Comparison of ENCODE assay signal across 17 cellular contexts in genomic region chr19:57935731-57936130, GRCh38. TPM values are rescaled to one million over a fixed set of nuclear protein-coding genes. Genes with fewer than 3 reads are reported as not detected.
DNase-seq lines count a peak whose midpoint lies in the region; ATAC-seq lines count a peak whose summit lies in the region.
"Had no signal": no experiment of that assay in that cellular context is flagged by ENCODE, and none has a peak within 500 bp of the region (broad histone marks: within the 10 kb centered on the region; RNA-seq: fewer than 3 reads in every experiment).

No MANE protein-coding gene starts in this region.

- H3K36me3 ChIP-seq in muscle layer of duodenum (ENCODE audit: control insufficient read depth in 1 of 2, insufficient read depth in 2 of 2, low read length in 2 of 2): peaks cover under 1 to 48% of the 10 kb centered on the region in 2 donors

- peaks cover 66% of the 10 kb centered on the region for H3K36me3 Mint-ChIP-seq in activated CD4-positive, alpha-beta T cell treated with anti-CD3 and anti-CD28 coated beads, Interleukin-2, amount 10 ng/mL, durations not matched to agents 7 days and 5 days (ENCODE audit: low read depth)

- peak overlapping the region; percentile 84 for H3K4me3 Mint-ChIP-seq in activated CD4-positive, alpha-beta T cell treated with anti-CD3 and anti-CD28 coated beads, Interleukin-2, amount 10 ng/mL, durations not matched to agents 7 days and 5 days

- peaks cover 13% of the 10 kb centered on the region for H3K4me1 Mint-ChIP-seq in activated CD4-positive, alpha-beta T cell treated with anti-CD3 and anti-CD28 coated beads, Interleukin-2, amount 10 ng/mL, durations not matched to agents 7 days and 5 days

- no peak for ATAC-seq in GM19395 (IDR thresholded peaks at IDR 0.05; ENCODE audit: unreplicated experiment)
- ATAC-seq: SK-N-SH treated with all-trans-retinoic acid at 6 μM for 48 hours had no signal

- H3K27ac Mint-ChIP-seq in activated CD4-positive, alpha-beta T cell treated with anti-CD3 and anti-CD28 coated beads, Interleukin-2, amount 10 ng/mL, durations not matched to agents 7 days and 5 days: peak overlapping the region; percentile 93

- peaks cover 52% of the 10 kb centered on the region for H3K9me3 Mint-ChIP-seq in activated CD4-positive, alpha-beta T cell treated with anti-CD3 and anti-CD28 coated beads, Interleukin-2, amount 10 ng/mL, durations not matched to agents 7 days and 5 days

- peaks cover 0 to 7% of the 10 kb centered on the region in 2 donors for H3K4me1 ChIP-seq in muscle layer of duodenum (ENCODE audit: control insufficient read depth in 1 of 2, insufficient read depth in 2 of 2, low read length in 2 of 2)

- no peaks in the 10 kb centered on the region for H3K27me3 Mint-ChIP-seq in activated CD4-positive, alpha-beta T cell treated with anti-CD3 and anti-CD28 coated beads, Interleukin-2, amount 10 ng/mL, durations not matched to agents 7 days and 5 days

- CTCF ChIA-PET in activated CD4-positive, alpha-beta T cell treated with anti-CD3 and anti-CD28 coated beads, Interleukin-2, amount 10 ng/mL, durations not matched to agents 7 days and 5 days (lab: Charles Lee): no interaction called here

- no peak for DNase-seq in activated CD4-positive, alpha-beta T cell treated with anti-CD3 and anti-CD28 coated beads, Interleukin-2, amount 10 ng/mL, durations not matched to agents 7 days and 5 days
- DNase-seq in activated CD4-positive, alpha-beta T cell treated with anti-CD3 and anti-CD28 coated beads for 1 hour: no peak
- DNase-seq in substantia nigra (lab: John Stamatoyannopoulos, UW) (peak in 6 of 49 donors; percentile 3 to 35 (median 17)), GM03348 (ENCODE audit: low spot score) (no peak), HuH-7.5 (ENCODE audit: low spot score) (no peak)
- DNase-seq: 8988T, Karpas-422 had no signal

- H3K9me3 ChIP-seq in muscle layer of duodenum (ENCODE audit: control insufficient read depth in 1 of 2, low read length in 2 of 2): peaks cover 9 to 36% of the 10 kb centered on the region in 2 donors

- peak overlapping the region; percentile 75 to 78 for H3K4me3 ChIP-seq in muscle layer of duodenum (ENCODE audit: low read depth in 1 of 2, low read length in 2 of 2)

- POLR2A ChIA-PET in activated CD4-positive, alpha-beta T cell treated with anti-CD3 and anti-CD28 coated beads, Interleukin-2, amount 10 ng/mL, durations not matched to agents 7 days and 5 days (lab: Charles Lee): no interaction called here

- H3K27me3 ChIP-seq in muscle layer of duodenum (ENCODE audit: low read depth, low read length): no peaks in the 10 kb centered on the region
- H3K27me3 ChIP-seq: spleen, stomach had no signal

- H3K27ac ChIP-seq in cingulate gyrus (ENCODE audit: low read depth, low read length) (peak overlapping the region; percentile 43), muscle layer of duodenum (ENCODE audit: low read length) (no peak overlapping the region), substantia nigra (ENCODE audit: low read depth, low read length, poor library complexity, severe bottlenecking) (peak overlapping the region; percentile 77)

RNA-seq across cellular contexts. Expression of gene ZNF418, which starts 0.5 kb away (rescaled TPM):
- total RNA-seq in activated CD4-positive, alpha-beta T cell treated with anti-CD3 and anti-CD28 coated beads, Interleukin-2, amount 10 ng/mL, durations not matched to agents 7 days and 5 days: 1 to 10 TPM; 7.2 to 7.9 TPM
- total RNA-seq: NCI-H460 had no signal

RNA-seq across cellular contexts. Expression of gene ZNF256, which starts 11.8 kb away (rescaled TPM):
- 1 to 10 TPM; 9.1 to 9.3 TPM for total RNA-seq in activated CD4-positive, alpha-beta T cell treated with anti-CD3 and anti-CD28 coated beads, Interleukin-2, amount 10 ng/mL, durations not matched to agents 7 days and 5 days
- total RNA-seq: NCI-H460 had no signal

RNA-seq across cellular contexts. Expression of gene ZNF417, which starts 19.3 kb away (rescaled TPM):
- total RNA-seq in activated CD4-positive, alpha-beta T cell treated with anti-CD3 and anti-CD28 coated beads, Interleukin-2, amount 10 ng/mL, durations not matched to agents 7 days and 5 days: 10 to 100 TPM; 30.3 to 30.7 TPM

RNA-seq across cellular contexts. Expression of gene C19orf18, which starts 38.6 kb away (rescaled TPM):
- total RNA-seq in activated CD4-positive, alpha-beta T cell treated with anti-CD3 and anti-CD28 coated beads, Interleukin-2, amount 10 ng/mL, durations not matched to agents 7 days and 5 days: under 1 TPM; 0.37 to 0.82 TPM
- total RNA-seq: activated CD8-positive, alpha-beta memory T cell treated with anti-CD3 and anti-CD28 coated beads for 36 hours; GM12878; NCI-H460; occipital lobe; stomach had no signal

RNA-seq across cellular contexts. Expression of gene ZNF814, which starts 46.9 kb away (rescaled TPM):
- 10 to 100 TPM; 20.9 to 22.2 TPM for total RNA-seq in activated CD4-positive, alpha-beta T cell treated with anti-CD3 and anti-CD28 coated beads, Interleukin-2, amount 10 ng/mL, durations not matched to agents 7 days and 5 days
